In genomic region chr1:229396607-229397189, GRCh38 we compare ENCODE assay signal across 28 cellular contexts. TPM values are rescaled to one million over a fixed set of nuclear protein-coding genes. Genes with fewer than 3 reads are reported as not detected.
"Had no signal": no experiment of that assay in that cellular context is flagged by ENCODE, and none has a peak within 500 bp of the region (broad histone marks: within the 10 kb centered on the region; RNA-seq: fewer than 3 reads in every experiment).

No MANE protein-coding gene starts in this region.

- H3K4me3 ChIP-seq: adrenal gland, SK-N-MC had no signal

- H3K4me1 ChIP-seq: adrenal gland had no signal

- H3K27me3 ChIP-seq: adrenal gland had no signal

- H3K4me1 Mint-ChIP-seq: T-cell had no signal

- H3K9me3 ChIP-seq: adrenal gland had no signal

- DNase-seq: activated CD4-positive, alpha-beta T cell treated with anti-CD3 and anti-CD28 coated beads for 4 hours; activated CD8-positive, alpha-beta memory T cell treated with anti-CD3 and anti-CD28 coated beads, Interleukin-2, amount 50 U/mL, for 4 hours; activated CD8-positive, alpha-beta T cell treated with anti-CD3 and anti-CD28 coated beads for 36 hours; activated naive CD4-positive, alpha-beta T cell treated with anti-CD3 and anti-CD28 coated beads, Interleukin-2, amount 50 U/mL, for 16 hours; activated naive CD8-positive, alpha-beta T cell treated with anti-CD3 and anti-CD28 coated beads, Interleukin-2, amount 10 ng/mL, durations not matched to agents 7 days and 5 days; activated T-cell treated with anti-CD3 and anti-CD28 coated beads, Interleukin-2, amount 50 U/mL, for 72 hours; adrenal gland; anterior cingulate cortex; cerebellar nuclear complex; MV-4-11; NCI-H1417 treated with DMSO at 0.1 percent for 48 hours; NCI-H1694; NCI-H2029; NCI-H2107; NCI-H345; NCI-H510A; NCI-H69; NK-92 treated with Interleukin-12 subunit alpha and Interleukin-12 subunit beta, amount 100 ng/mL, for 24 hours; OCI-M1; RPMI8226; T-cell; WERI-Rb-1 had no signal

- ATAC-seq: activated CD4-positive, CD25-positive, alpha-beta regulatory T cell treated with anti-CD3 and anti-CD28 coated beads, Interleukin-2, amount 50 U/mL, for 24 hours; activated CD8-positive, alpha-beta T cell treated with anti-CD3 and anti-CD28 coated beads for 36 hours; activated T-cell treated with anti-CD3 and anti-CD28 coated beads, Interleukin-2, amount 50 U/mL, for 72 hours; Panc1; Right ventricle myocardium inferior; T-cell had no signal

- H3K36me3 ChIP-seq: adrenal gland, WERI-Rb-1 had no signal

- H3K36me3 Mint-ChIP-seq: activated naive CD8-positive, alpha-beta T cell treated with anti-CD3 and anti-CD28 coated beads, Interleukin-2, amount 10 ng/mL, durations not matched to agents 7 days and 5 days; T-cell had no signal

- H3K4me3 Mint-ChIP-seq: activated CD8-positive, alpha-beta T cell treated with anti-CD3 and anti-CD28 coated beads for 36 hours; activated naive CD8-positive, alpha-beta T cell treated with anti-CD3 and anti-CD28 coated beads, Interleukin-2, amount 10 ng/mL, durations not matched to agents 7 days and 5 days; activated T-cell treated with anti-CD3 and anti-CD28 coated beads, Interleukin-2, amount 50 U/mL, for 72 hours; T-cell had no signal

- H3K9me3 Mint-ChIP-seq: activated CD8-positive, alpha-beta T cell treated with anti-CD3 and anti-CD28 coated beads for 36 hours; activated naive CD8-positive, alpha-beta T cell treated with anti-CD3 and anti-CD28 coated beads, Interleukin-2, amount 10 ng/mL, durations not matched to agents 7 days and 5 days; activated T-cell treated with anti-CD3 and anti-CD28 coated beads, Interleukin-2, amount 50 U/mL, for 72 hours; T-cell had no signal

- H3K27ac ChIP-seq: adrenal gland, SK-N-MC, WERI-Rb-1 had no signal

- H3K27ac Mint-ChIP-seq: activated CD8-positive, alpha-beta T cell treated with anti-CD3 and anti-CD28 coated beads for 36 hours; activated naive CD8-positive, alpha-beta T cell treated with anti-CD3 and anti-CD28 coated beads, Interleukin-2, amount 10 ng/mL, durations not matched to agents 7 days and 5 days; activated T-cell treated with anti-CD3 and anti-CD28 coated beads, Interleukin-2, amount 50 U/mL, for 72 hours; T-cell had no signal

RNA-seq across cellular contexts. Expression of gene ACTA1, which starts 37.2 kb away (rescaled TPM):
- total RNA-seq: activated CD8-positive, alpha-beta T cell treated with anti-CD3 and anti-CD28 coated beads for 36 hours; activated naive CD8-positive, alpha-beta T cell treated with anti-CD3 and anti-CD28 coated beads, Interleukin-2, amount 10 ng/mL, durations not matched to agents 7 days and 5 days; activated T-cell treated with anti-CD3 and anti-CD28 coated beads, Interleukin-2, amount 50 U/mL, for 72 hours; M059J; T-helper 2 cell treated with Interferon-gamma antibody and Interleukin-4, amounts not matched to agents 100 ng/mL and 5 ng/mL, for 36 hours had no signal
